ENCODE assay signal across 8 cellular contexts in the genomic region with DNA sequence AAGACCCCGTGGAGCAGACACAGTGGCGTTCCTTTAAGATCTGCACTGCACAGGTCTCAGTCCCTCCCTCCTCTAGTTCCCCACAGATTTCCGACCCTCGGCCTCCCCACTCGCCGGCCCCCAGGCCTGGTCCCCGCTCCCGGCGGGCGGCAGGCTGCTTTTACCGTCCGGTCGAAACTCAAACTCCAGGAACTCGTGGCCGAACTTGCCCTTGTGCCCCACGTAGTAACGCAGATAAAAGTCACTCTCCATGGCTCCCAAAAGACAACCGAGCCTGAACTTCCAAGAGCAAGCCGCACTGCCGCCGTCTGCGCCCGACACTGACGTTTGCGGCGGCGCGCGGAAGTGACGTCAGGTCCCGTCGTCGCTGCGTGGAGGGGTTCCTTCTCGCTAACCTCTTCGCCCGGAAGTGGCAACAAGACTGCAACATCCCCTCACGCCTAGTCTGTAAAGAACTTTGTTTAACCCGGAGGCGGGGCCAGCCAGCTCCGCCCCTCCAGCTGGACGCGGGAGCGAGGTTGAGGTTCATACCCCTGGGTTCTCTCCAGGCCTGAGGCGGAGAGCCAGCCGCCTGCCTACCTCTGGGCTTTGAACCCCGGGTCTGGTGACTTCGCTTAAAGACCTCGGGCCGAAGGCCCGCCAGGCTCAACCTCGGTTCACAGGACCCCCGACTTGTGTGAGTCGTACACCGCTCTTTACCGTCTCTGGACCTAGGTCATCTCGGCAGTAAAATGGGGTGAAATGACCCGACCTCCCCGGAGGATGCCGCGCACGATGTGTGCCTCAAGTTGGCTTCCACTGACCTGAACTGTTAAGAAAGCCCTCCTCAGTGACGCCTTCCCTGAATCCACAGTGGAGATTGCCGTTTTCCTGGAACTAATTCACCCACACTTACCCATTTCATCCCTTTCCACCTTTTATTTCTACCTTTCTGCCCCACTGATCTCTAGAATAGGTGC. TPM values are rescaled to one million over a fixed set of nuclear protein-coding genes. Genes with fewer than 3 reads are reported as not detected.
DNase-seq lines count a peak whose midpoint lies in the region; ATAC-seq and TF ChIP-seq lines count a peak whose summit lies in the region.

A gene (minus strand): TSS at position 322 of the 959 bp plus-strand sequence. CDS start 70 bp downstream, at position 252.

- ATAC-seq in RWPE2 (ENCODE audit: low read depth): peak; percentile 93
- ATAC-seq in natural killer cell: peak; percentile 99

- DNase-seq in EH (ENCODE audit: low read depth) (peak; percentile 97), H4 (ENCODE audit: low spot score) (peak; percentile 99), LoVo (ENCODE audit: low spot score) (peak; percentile 96), RWPE2 (ENCODE audit: low spot score) (peak; percentile 93), fibroblast of mammary gland (ENCODE audit: low read depth) (peak; percentile 92), natural killer cell (peak; percentile 98)
- peak; percentile 94 for DNase-seq in activated T-helper 2 cell treated with anti-CD3 and anti-CD28 coated beads, Interferon-gamma antibody, Interleukin-2, Interleukin-4, amounts not matched to agents 10 μg/mL and 5 μg/mL and 100 μg/mL, durations not matched to agents 14 hours and 24 hours and 36 hours (ENCODE audit: low spot score)
- peak; percentile 92 for DNase-seq in stimulated activated naive CD4-positive, alpha-beta T cell treated with Interleukin-2 at 50 U/mL for 16 hours (lab: John Stamatoyannopoulos, UW)

- peak within 1 kb of the TSS; percentile 22 for H3K27ac ChIP-seq in RWPE2 (ENCODE audit: poor library complexity, severe bottlenecking)

- TF ChIP-seq CTCF in RWPE2 (IDR thresholded peaks at IDR 0.05; ENCODE audit: poor library complexity, severe bottlenecking) (no peak), fibroblast of mammary gland (conservative IDR thresholded peaks at IDR 0.05; ENCODE audit: control insufficient read depth, insufficient read depth, low read depth, low read length) (no peak), natural killer cell (IDR thresholded peaks at IDR 0.05) (no peak)

- H3K36me3 Mint-ChIP-seq in activated T-helper 2 cell treated with anti-CD3 and anti-CD28 coated beads, Interferon-gamma antibody, Interleukin-2, Interleukin-4, amounts not matched to agents 10 μg/mL and 5 μg/mL and 100 μg/mL, durations not matched to agents 14 hours and 24 hours and 36 hours (ENCODE audit: low read depth): peaks cover 37% of the 10 kb centered on the region
- no peaks in the 10 kb centered on the region for H3K36me3 Mint-ChIP-seq in natural killer cell

- peak within 1 kb of the TSS; percentile 75 for H3K4me3 ChIP-seq in RWPE2 (ENCODE audit: severe bottlenecking)
- peak within 1 kb of the TSS; percentile 86 for H3K4me3 ChIP-seq in fibroblast of mammary gland (ENCODE audit: control insufficient read depth, low read depth, low read length)

- H3K9me3 ChIP-seq in RWPE2 (ENCODE audit: severe bottlenecking): no peaks in the 10 kb centered on the region

- peaks cover 26% of the 10 kb centered on the region for H3K36me3 ChIP-seq in RWPE2 (ENCODE audit: low read depth)

- H3K4me3 Mint-ChIP-seq in activated T-helper 2 cell treated with anti-CD3 and anti-CD28 coated beads, Interferon-gamma antibody, Interleukin-2, Interleukin-4, amounts not matched to agents 10 μg/mL and 5 μg/mL and 100 μg/mL, durations not matched to agents 14 hours and 24 hours and 36 hours (ENCODE audit: low read depth): peak within 1 kb of the TSS; percentile 97
- peak within 1 kb of the TSS; percentile 99 for H3K4me3 Mint-ChIP-seq in natural killer cell

- peak within 1 kb of the TSS; percentile 93 for H3K27ac Mint-ChIP-seq in activated T-helper 2 cell treated with anti-CD3 and anti-CD28 coated beads, Interferon-gamma antibody, Interleukin-2, Interleukin-4, amounts not matched to agents 10 μg/mL and 5 μg/mL and 100 μg/mL, durations not matched to agents 14 hours and 24 hours and 36 hours
- H3K27ac Mint-ChIP-seq in natural killer cell: peak within 1 kb of the TSS; percentile 97 to 99

- peaks cover 4% of the 10 kb centered on the region for H3K4me1 ChIP-seq in RWPE2 (ENCODE audit: insufficient read depth, poor library complexity, severe bottlenecking)

- H3K9me3 Mint-ChIP-seq in activated T-helper 2 cell treated with anti-CD3 and anti-CD28 coated beads, Interferon-gamma antibody, Interleukin-2, Interleukin-4, amounts not matched to agents 10 μg/mL and 5 μg/mL and 100 μg/mL, durations not matched to agents 14 hours and 24 hours and 36 hours: no peaks in the 10 kb centered on the region
- H3K9me3 Mint-ChIP-seq in natural killer cell: no peaks in the 10 kb centered on the region

- intact Hi-C loops in activated T-helper 2 cell treated with anti-CD3 and anti-CD28 coated beads, Interferon-gamma antibody, Interleukin-2, Interleukin-4, amounts not matched to agents 10 μg/mL and 5 μg/mL and 100 μg/mL, durations not matched to agents 14 hours and 24 hours and 36 hours (cut with micrococcal nuclease): loop anchor here (2.0 kb wide), 1 partner anchor 88 kb away; no protein-coding TSS in a partner anchor
- intact Hi-C loops in natural killer cell (cut with micrococcal nuclease): loop anchor here (1.0 to 5.0 kb wide), 3 partner anchors 18 to 599 kb away; a partner anchor contains a TSS

- no peaks in the 10 kb centered on the region for H3K27me3 ChIP-seq in RWPE2 (ENCODE audit: insufficient read depth, poor library complexity, severe bottlenecking)

- no peaks in the 10 kb centered on the region for H3K27me3 Mint-ChIP-seq in activated T-helper 2 cell treated with anti-CD3 and anti-CD28 coated beads, Interferon-gamma antibody, Interleukin-2, Interleukin-4, amounts not matched to agents 10 μg/mL and 5 μg/mL and 100 μg/mL, durations not matched to agents 14 hours and 24 hours and 36 hours (ENCODE audit: low read depth)
- no peaks in the 10 kb centered on the region for H3K27me3 Mint-ChIP-seq in natural killer cell (ENCODE audit: low read depth in 2 of 2)

- H3K4me1 Mint-ChIP-seq in activated T-helper 2 cell treated with anti-CD3 and anti-CD28 coated beads, Interferon-gamma antibody, Interleukin-2, Interleukin-4, amounts not matched to agents 10 μg/mL and 5 μg/mL and 100 μg/mL, durations not matched to agents 14 hours and 24 hours and 36 hours (ENCODE audit: low read depth): peaks cover 19% of the 10 kb centered on the region
- H3K4me1 Mint-ChIP-seq in natural killer cell: peaks cover 32 to 33% of the 10 kb centered on the region in 2 donors

RNA-seq across cellular contexts. Expression of the gene that starts here (rescaled TPM):
- total RNA-seq in H4 (2014; rRNA removed; shearing (Covaris generic)): 51.0 and 80.6 TPM in 2 replicates
- total RNA-seq in activated T-helper 2 cell treated with anti-CD3 and anti-CD28 coated beads, Interferon-gamma antibody, Interleukin-2, Interleukin-4, amounts not matched to agents 10 μg/mL and 5 μg/mL and 100 μg/mL, durations not matched to agents 14 hours and 24 hours and 36 hours: 89.0 and 90.2 TPM in 2 replicates
- total RNA-seq in natural killer cell: 10 to 100 TPM; 48.6 to 70.4 (median 69.2) TPM

Comparison
In these comparisons a context has a peak if more than half of its experiments do, and no peak if none do; other contexts are left out.
1. Peak in every context shown above with its lines: DNase-seq, ATAC-seq, H3K4me3 ChIP-seq and H3K27ac ChIP-seq.